ENCODE assay signal across 1 cellular context in genomic region chr20:407953-408842, GRCh38.
TF ChIP-seq lines count a peak whose summit lies in the region.

Gene RBCK1, plus strand, starts transcription at chr20:408299. Its CDS starts 459 bp downstream, at chr20:408758.

TF ChIP-seq in HepG2, 621 proteins besides CTCF, POLR2A, EP300 and RAD21 (continued from another document and continues in another):
- no peak; a peak in 2 of 4 replicates for TF ChIP-seq REST (IDR thresholded peaks at IDR 0.05; ENCODE audit: borderline replicate concordance in 1 of 2, low read depth in 1 of 2, low read length in 2 of 2)
- 0 out of 2 replicates have a peak, but pooled peaks have one; percentile 59 for TF ChIP-seq NCOA5 (CRISPR knock-in tag; IDR thresholded peaks at IDR 0.05)
- TF ChIP-seq CREBL2 (CRISPR knock-in tag; IDR thresholded peaks at IDR 0.05; ENCODE audit: borderline replicate concordance), result peak; percentile 74; the same call in 1 of the 2 replicates
- peak; percentile 92 for TF ChIP-seq ZNF616 (CRISPR knock-in tag; IDR thresholded peaks at IDR 0.05; ENCODE audit: low read depth)
- peak; percentile 91; the same call in 1 of the 2 replicates for TF ChIP-seq NRL (CRISPR knock-in tag; IDR thresholded peaks at IDR 0.05; ENCODE audit: borderline replicate concordance)
- TF ChIP-seq RERE (CRISPR knock-in tag; IDR thresholded peaks at IDR 0.05; ENCODE audit: low read depth), result no peak; the same call in 1 of the 2 replicates
- TF ChIP-seq ZNF646 (CRISPR knock-in tag; IDR thresholded peaks at IDR 0.05), result no peak
- peak; percentile 91 for TF ChIP-seq ZNF407 (CRISPR knock-in tag; IDR thresholded peaks at IDR 0.05; ENCODE audit: not compliant biosample characterization)
